Comparison of ENCODE assay signal across 8 cellular contexts in genomic region chr5:17486464-17487179, GRCh38. TPM values are rescaled to one million over a fixed set of nuclear protein-coding genes. Genes with fewer than 3 reads are reported as not detected.
"Had no signal": no experiment of that assay in that cellular context is flagged by ENCODE, and none has a peak within 500 bp of the region (broad histone marks: within the 10 kb centered on the region; RNA-seq: fewer than 3 reads in every experiment).

No MANE protein-coding gene starts in this region.

RNA-seq across cellular contexts. Expression of gene TAF11L2, which starts 11.4 kb away (rescaled TPM):
- total RNA-seq: HT1080, K562, LHCN-M2, NCI-H460, SK-MEL-5, T-cell had no signal
- polyA plus RNA-seq: IgD-negative memory B cell, K562, SK-N-SH had no signal

RNA-seq across cellular contexts. Expression of gene TAF11L3, which starts 31.5 kb away (rescaled TPM):
- total RNA-seq: HT1080, K562, LHCN-M2, NCI-H460, SK-MEL-5, T-cell had no signal
- polyA plus RNA-seq: IgD-negative memory B cell, SK-N-SH had no signal

RNA-seq across cellular contexts. Expression of gene TAF11L4, which starts 35.0 kb away (rescaled TPM):
- total RNA-seq: HT1080, K562, LHCN-M2, NCI-H460, SK-MEL-5, T-cell had no signal
- polyA plus RNA-seq: IgD-negative memory B cell, K562, SK-N-SH had no signal

RNA-seq across cellular contexts. Expression of gene TAF11L5, which starts 38.4 kb away (rescaled TPM):
- total RNA-seq: HT1080, LHCN-M2, NCI-H460, SK-MEL-5, T-cell had no signal
- polyA plus RNA-seq: IgD-negative memory B cell, SK-N-SH had no signal

RNA-seq across cellular contexts. Expression of gene TAF11L6, which starts 41.8 kb away (rescaled TPM):
- total RNA-seq: HT1080, K562, LHCN-M2, NCI-H460, SK-MEL-5, T-cell had no signal
- polyA plus RNA-seq: IgD-negative memory B cell, K562, SK-N-SH had no signal
